ENCODE assay signal across 8 cellular contexts in genomic region chr7:24819916-24820689, GRCh38.
A peak's percentile ranks its signal among the peaks of the same experiment; 100 is the strongest.
DNase-seq lines count a peak whose midpoint lies in the region; ATAC-seq, FAIRE-seq and TF ChIP-seq lines count a peak whose summit lies in the region.

No MANE protein-coding gene starts in this region.

- H3K27ac Mint-ChIP-seq in HFFc6: peak overlapping the region; percentile 98
- H3K27ac Mint-ChIP-seq in activated naive CD4-positive, alpha-beta T cell treated with anti-CD3 and anti-CD28 coated beads for 36 hours: peak overlapping the region; percentile 91

- peak; percentile 85 for ATAC-seq in SK-N-SH treated with all-trans-retinoic acid at 6 μM for 48 hours

- intact Hi-C loops in activated naive CD4-positive, alpha-beta T cell treated with anti-CD3 and anti-CD28 coated beads for 36 hours (cut with micrococcal nuclease): no loop called here

- DNase-seq in GM10266 (ENCODE audit: extremely low spot score) (peak; percentile 72), HFFc6 (peak; percentile 83), NAMALWA (ENCODE audit: low spot score) (peak; percentile 97), glomerular visceral epithelial cell (ENCODE audit: extremely low spot score) (peak; percentile 86), pulmonary artery endothelial cell (ENCODE audit: low read depth, low spot score) (peak; percentile 57), urothelium cell line (ENCODE audit: low spot score) (peak; percentile 81)
- DNase-seq in activated naive CD4-positive, alpha-beta T cell treated with anti-CD3 and anti-CD28 coated beads for 36 hours: peak; percentile 89

- FAIRE-seq in urothelium cell line (lab: Jason Lieb, UNC): no peak

- TF ChIP-seq CTCF in GM10266 (IDR thresholded peaks at IDR 0.05; ENCODE audit: control insufficient read depth, insufficient read depth, low read depth, missing control alignments) (peak; percentile 85), HFFc6 (IDR thresholded peaks at IDR 0.05) (peak; percentile 96)

- H3K9me3 Mint-ChIP-seq in HFFc6: no peaks in the 10 kb centered on the region
- H3K9me3 Mint-ChIP-seq in activated naive CD4-positive, alpha-beta T cell treated with anti-CD3 and anti-CD28 coated beads for 36 hours: no peaks in the 10 kb centered on the region

- peaks cover 51% of the 10 kb centered on the region for H3K4me1 Mint-ChIP-seq in HFFc6 (ENCODE audit: low read depth)
- peaks cover 21% of the 10 kb centered on the region for H3K4me1 Mint-ChIP-seq in activated naive CD4-positive, alpha-beta T cell treated with anti-CD3 and anti-CD28 coated beads for 36 hours (ENCODE audit: low read depth)

- peak overlapping the region; percentile 71 for H3K4me3 Mint-ChIP-seq in HFFc6
- H3K4me3 Mint-ChIP-seq in activated naive CD4-positive, alpha-beta T cell treated with anti-CD3 and anti-CD28 coated beads for 36 hours: peak overlapping the region; percentile 63

- peaks cover 5% of the 10 kb centered on the region for H3K27me3 Mint-ChIP-seq in HFFc6 (ENCODE audit: insufficient read depth)
- no peaks in the 10 kb centered on the region for H3K27me3 Mint-ChIP-seq in activated naive CD4-positive, alpha-beta T cell treated with anti-CD3 and anti-CD28 coated beads for 36 hours (ENCODE audit: low read depth)

- peaks cover 56% of the 10 kb centered on the region for H3K36me3 Mint-ChIP-seq in HFFc6 (ENCODE audit: low read depth)
- peaks cover 28% of the 10 kb centered on the region for H3K36me3 Mint-ChIP-seq in activated naive CD4-positive, alpha-beta T cell treated with anti-CD3 and anti-CD28 coated beads for 36 hours (ENCODE audit: low read depth)

- CTCF ChIA-PET in activated naive CD4-positive, alpha-beta T cell treated with anti-CD3 and anti-CD28 coated beads for 36 hours (lab: Charles Lee): interaction anchor here (0.5 to 3.8 kb wide), 46 partner anchors 8 to 301 kb away, joined by 3 to 65 read pairs (median 5); partner anchors contain the start of gene OSBPL3

TF ChIP-seq in SK-N-SH treated with all-trans-retinoic acid at 6 μM for 48 hours, 23 proteins besides CTCF, POLR2A, EP300 and RAD21:
- no peak for TF ChIP-seq ZFP3 (CRISPR knock-in tag; IDR thresholded peaks at IDR 0.05)
- TF ChIP-seq CSDC2 (CRISPR knock-in tag; IDR thresholded peaks at IDR 0.05): no peak
- TF ChIP-seq, protein P1, sequence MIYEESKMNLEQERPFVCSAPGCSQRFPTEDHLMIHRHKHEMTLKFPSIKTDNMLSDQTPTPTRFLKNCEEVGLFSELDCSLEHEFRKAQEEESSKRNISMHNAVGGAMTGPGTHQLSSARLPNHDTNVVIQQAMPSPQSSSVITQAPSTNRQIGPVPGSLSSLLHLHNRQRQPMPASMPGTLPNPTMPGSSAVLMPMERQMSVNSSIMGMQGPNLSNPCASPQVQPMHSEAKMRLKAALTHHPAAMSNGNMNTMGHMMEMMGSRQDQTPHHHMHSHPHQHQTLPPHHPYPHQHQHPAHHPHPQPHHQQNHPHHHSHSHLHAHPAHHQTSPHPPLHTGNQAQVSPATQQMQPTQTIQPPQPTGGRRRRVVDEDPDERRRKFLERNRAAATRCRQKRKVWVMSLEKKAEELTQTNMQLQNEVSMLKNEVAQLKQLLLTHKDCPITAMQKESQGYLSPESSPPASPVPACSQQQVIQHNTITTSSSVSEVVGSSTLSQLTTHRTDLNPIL (CRISPR knock-in tag; IDR thresholded peaks at IDR 0.05; ENCODE audit: low read depth): no peak
- no peak for TF ChIP-seq BACH2 (CRISPR knock-in tag; IDR thresholded peaks at IDR 0.05; ENCODE audit: borderline replicate concordance)
- no peak for TF ChIP-seq GLIS3 (CRISPR knock-in tag; IDR thresholded peaks at IDR 0.05)
- no peak for TF ChIP-seq TOX (CRISPR knock-in tag; IDR thresholded peaks at IDR 0.05; ENCODE audit: borderline replicate concordance)
- TF ChIP-seq PPARA (CRISPR knock-in tag; IDR thresholded peaks at IDR 0.05; ENCODE audit: borderline replicate concordance): no peak
- TF ChIP-seq, protein P2, sequence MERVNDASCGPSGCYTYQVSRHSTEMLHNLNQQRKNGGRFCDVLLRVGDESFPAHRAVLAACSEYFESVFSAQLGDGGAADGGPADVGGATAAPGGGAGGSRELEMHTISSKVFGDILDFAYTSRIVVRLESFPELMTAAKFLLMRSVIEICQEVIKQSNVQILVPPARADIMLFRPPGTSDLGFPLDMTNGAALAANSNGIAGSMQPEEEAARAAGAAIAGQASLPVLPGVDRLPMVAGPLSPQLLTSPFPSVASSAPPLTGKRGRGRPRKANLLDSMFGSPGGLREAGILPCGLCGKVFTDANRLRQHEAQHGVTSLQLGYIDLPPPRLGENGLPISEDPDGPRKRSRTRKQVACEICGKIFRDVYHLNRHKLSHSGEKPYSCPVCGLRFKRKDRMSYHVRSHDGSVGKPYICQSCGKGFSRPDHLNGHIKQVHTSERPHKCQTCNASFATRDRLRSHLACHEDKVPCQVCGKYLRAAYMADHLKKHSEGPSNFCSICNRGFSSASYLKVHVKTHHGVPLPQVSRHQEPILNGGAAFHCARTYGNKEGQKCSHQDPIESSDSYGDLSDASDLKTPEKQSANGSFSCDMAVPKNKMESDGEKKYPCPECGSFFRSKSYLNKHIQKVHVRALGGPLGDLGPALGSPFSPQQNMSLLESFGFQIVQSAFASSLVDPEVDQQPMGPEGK (CRISPR knock-in tag; IDR thresholded peaks at IDR 0.05; ENCODE audit: borderline replicate concordance): no peak
- no peak for TF ChIP-seq ISL1 (CRISPR knock-in tag; IDR thresholded peaks at IDR 0.05)
- TF ChIP-seq, protein P3, sequence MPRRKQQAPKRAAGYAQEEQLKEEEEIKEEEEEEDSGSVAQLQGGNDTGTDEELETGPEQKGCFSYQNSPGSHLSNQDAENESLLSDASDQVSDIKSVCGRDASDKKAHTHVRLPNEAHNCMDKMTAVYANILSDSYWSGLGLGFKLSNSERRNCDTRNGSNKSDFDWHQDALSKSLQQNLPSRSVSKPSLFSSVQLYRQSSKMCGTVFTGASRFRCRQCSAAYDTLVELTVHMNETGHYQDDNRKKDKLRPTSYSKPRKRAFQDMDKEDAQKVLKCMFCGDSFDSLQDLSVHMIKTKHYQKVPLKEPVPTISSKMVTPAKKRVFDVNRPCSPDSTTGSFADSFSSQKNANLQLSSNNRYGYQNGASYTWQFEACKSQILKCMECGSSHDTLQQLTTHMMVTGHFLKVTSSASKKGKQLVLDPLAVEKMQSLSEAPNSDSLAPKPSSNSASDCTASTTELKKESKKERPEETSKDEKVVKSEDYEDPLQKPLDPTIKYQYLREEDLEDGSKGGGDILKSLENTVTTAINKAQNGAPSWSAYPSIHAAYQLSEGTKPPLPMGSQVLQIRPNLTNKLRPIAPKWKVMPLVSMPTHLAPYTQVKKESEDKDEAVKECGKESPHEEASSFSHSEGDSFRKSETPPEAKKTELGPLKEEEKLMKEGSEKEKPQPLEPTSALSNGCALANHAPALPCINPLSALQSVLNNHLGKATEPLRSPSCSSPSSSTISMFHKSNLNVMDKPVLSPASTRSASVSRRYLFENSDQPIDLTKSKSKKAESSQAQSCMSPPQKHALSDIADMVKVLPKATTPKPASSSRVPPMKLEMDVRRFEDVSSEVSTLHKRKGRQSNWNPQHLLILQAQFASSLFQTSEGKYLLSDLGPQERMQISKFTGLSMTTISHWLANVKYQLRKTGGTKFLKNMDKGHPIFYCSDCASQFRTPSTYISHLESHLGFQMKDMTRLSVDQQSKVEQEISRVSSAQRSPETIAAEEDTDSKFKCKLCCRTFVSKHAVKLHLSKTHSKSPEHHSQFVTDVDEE (CRISPR knock-in tag; IDR thresholded peaks at IDR 0.05): no peak
- TF ChIP-seq ZFP30 (CRISPR knock-in tag; IDR thresholded peaks at IDR 0.05): no peak
- no peak for TF ChIP-seq ZNF565 (CRISPR knock-in tag; conservative IDR thresholded peaks at IDR 0.05; ENCODE audit: low read depth)
- TF ChIP-seq, protein P4, sequence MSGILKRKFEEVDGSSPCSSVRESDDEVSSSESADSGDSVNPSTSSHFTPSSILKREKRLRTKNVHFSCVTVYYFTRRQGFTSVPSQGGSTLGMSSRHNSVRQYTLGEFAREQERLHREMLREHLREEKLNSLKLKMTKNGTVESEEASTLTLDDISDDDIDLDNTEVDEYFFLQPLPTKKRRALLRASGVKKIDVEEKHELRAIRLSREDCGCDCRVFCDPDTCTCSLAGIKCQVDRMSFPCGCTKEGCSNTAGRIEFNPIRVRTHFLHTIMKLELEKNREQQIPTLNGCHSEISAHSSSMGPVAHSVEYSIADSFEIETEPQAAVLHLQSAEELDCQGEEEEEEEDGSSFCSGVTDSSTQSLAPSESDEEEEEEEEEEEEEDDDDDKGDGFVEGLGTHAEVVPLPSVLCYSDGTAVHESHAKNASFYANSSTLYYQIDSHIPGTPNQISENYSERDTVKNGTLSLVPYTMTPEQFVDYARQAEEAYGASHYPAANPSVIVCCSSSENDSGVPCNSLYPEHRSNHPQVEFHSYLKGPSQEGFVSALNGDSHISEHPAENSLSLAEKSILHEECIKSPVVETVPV (CRISPR knock-in tag; IDR thresholded peaks at IDR 0.05): no peak
- no peak for TF ChIP-seq ESRRG (CRISPR knock-in tag; IDR thresholded peaks at IDR 0.05)
- no peak for TF ChIP-seq SNAI2 (CRISPR knock-in tag; IDR thresholded peaks at IDR 0.05)
- TF ChIP-seq ZC3H10 (CRISPR knock-in tag; IDR thresholded peaks at IDR 0.05): no peak
- TF ChIP-seq ARNTL (CRISPR knock-in tag; IDR thresholded peaks at IDR 0.05; ENCODE audit: borderline replicate concordance, low read depth): no peak

Comparison
In these comparisons a context has a peak if more than half of its experiments do, and no peak if none do; other contexts are left out.
1. Peak in every context shown above with its lines: DNase-seq and ATAC-seq.